Comparison of ENCODE assay signal across 10 cellular contexts in genomic region chr11:46745995-46746394, GRCh38. TPM values are rescaled to one million over a fixed set of nuclear protein-coding genes. Genes with fewer than 3 reads are reported as not detected.
"Had no signal": no experiment of that assay in that cellular context is flagged by ENCODE, and none has a peak within 500 bp of the region (broad histone marks: within the 10 kb centered on the region; RNA-seq: fewer than 3 reads in every experiment).

No MANE protein-coding gene starts in this region.

- H3K27ac ChIP-seq: GM23248, KMS-11 had no signal

- ATAC-seq: HCT116 had no signal

- H3K9ac ChIP-seq: GM23248, KMS-11 had no signal

- FAIRE-seq: HTR-8/SVneo had no signal

- H3K4me1 ChIP-seq: HAP-1 had no signal

- H3K4me2 ChIP-seq: KMS-11 had no signal

- H3K9me3 ChIP-seq: HAP-1 had no signal

- H2AFZ ChIP-seq: GM23248 had no signal

- H3K4me3 ChIP-seq: GM23248, HAP-1 had no signal

- DNase-seq: GM23248, GOT3, H7, HFFc6, KBM-7 had no signal

RNA-seq across cellular contexts. Expression of gene F2, which starts 27.0 kb away (rescaled TPM):
- total RNA-seq: GM23248, H7, HFFc6 had no signal
- polyA plus RNA-seq: GM23248, IgD-negative memory B cell had no signal
